ENCODE assay signal across 20 cellular contexts in genomic region chr1:218363141-218363540, GRCh38. TPM values are rescaled to one million over a fixed set of nuclear protein-coding genes. Genes with fewer than 3 reads are reported as not detected.
DNase-seq lines count a peak whose midpoint lies in the region; ATAC-seq and TF ChIP-seq lines count a peak whose summit lies in the region.
"Had no signal": no experiment of that assay in that cellular context is flagged by ENCODE, and none has a peak within 500 bp of the region (broad histone marks: within the 10 kb centered on the region; RNA-seq: fewer than 3 reads in every experiment).

No MANE protein-coding gene starts in this region.

- peaks cover 16% of the 10 kb centered on the region for H3F3A ChIP-seq in smooth muscle cell (ENCODE audit: low read depth)

- H3K36me3 ChIP-seq in Panc1 (ENCODE audit: control insufficient read depth, insufficient read depth, low read length) (peaks cover 2% of the 10 kb centered on the region; the same call in 1 of the 2 replicates), mesendoderm (ENCODE audit: control insufficient read depth, insufficient read depth, low read length) (no peaks in the 10 kb centered on the region), smooth muscle cell (ENCODE audit: low read depth) (no peaks in the 10 kb centered on the region), right lobe of liver (no peaks in the 10 kb centered on the region)
- H3K36me3 ChIP-seq: MG63 had no signal

- CTCF ChIA-PET in Panc1 (lab: Charles Lee) = no interaction called here

- H4K8ac ChIP-seq in mesendoderm (ENCODE audit: low read depth, low read length) = no peak overlapping the region

- no peak overlapping the region for H2BK5ac ChIP-seq in mesendoderm (ENCODE audit: low read length)

- no peak overlapping the region for H3K9ac ChIP-seq in mesendoderm (ENCODE audit: low read length)
- no peak overlapping the region for H3K9ac ChIP-seq in smooth muscle cell (ENCODE audit: low read depth)

- H4K20me1 ChIP-seq in smooth muscle cell (ENCODE audit: low read depth) = no peaks in the 10 kb centered on the region

- no peak overlapping the region for H2BK15ac ChIP-seq in mesendoderm (replicated peaks; ENCODE audit: low read depth)

- H3K79me2 ChIP-seq in mesendoderm (ENCODE audit: control insufficient read depth, insufficient read depth, low read length) (no peaks in the 10 kb centered on the region), smooth muscle cell (ENCODE audit: low read depth) (peaks cover 56% of the 10 kb centered on the region)

- no peak for TF ChIP-seq POLR2A in right lobe of liver (IDR thresholded peaks at IDR 0.05)

- H3K23ac ChIP-seq in mesendoderm (ENCODE audit: low read length) = no peak overlapping the region

- no peak overlapping the region for H4K5ac ChIP-seq in mesendoderm (ENCODE audit: low read length)

- intact Hi-C loops in Panc1 (cut with micrococcal nuclease; ENCODE audit: unreplicated experiment) = loop anchor here (5.0 kb wide), 2 partner anchors 99 to 704 kb away; no protein-coding TSS in a partner anchor
- intact Hi-C loops in right lobe of liver (cut with DNase I) = no loop called here

- H2AK5ac ChIP-seq in mesendoderm (ENCODE audit: low read length) = no peak overlapping the region

- BruUV-seq in Panc1 (replicated peaks; lab: Mats Ljungman, UMichigan) = no TSS peak

- H3K4me2 ChIP-seq in mesendoderm (ENCODE audit: low read length) = no peak overlapping the region
- no peak overlapping the region for H3K4me2 ChIP-seq in smooth muscle cell

- H3K27ac ChIP-seq in Panc1 (ENCODE audit: low read length) (peak overlapping the region; percentile 100), mesendoderm (ENCODE audit: low read depth, low read length) (no peak overlapping the region), smooth muscle cell (ENCODE audit: low read depth) (peak overlapping the region; percentile 70), right lobe of liver (no peak overlapping the region)
- H3K27ac ChIP-seq: C4-2B had no signal

- H3K56ac ChIP-seq in mesendoderm (ENCODE audit: low read length) = no peak overlapping the region

- TF ChIP-seq CTCF in Panc1 (IDR thresholded peaks at IDR 0.05) (no peak), smooth muscle cell (IDR thresholded peaks at IDR 0.05; ENCODE audit: borderline replicate concordance, insufficient read depth, poor library complexity, severe bottlenecking) (no peak), right lobe of liver (IDR thresholded peaks at IDR 0.05) (no peak)

- in situ Hi-C loops in Panc1 (cut with HindIII; ENCODE audit: low pct_unique_long_range_greater_than_20kb, low sequenced_read_pairs) = no loop called here

- H3K27me3 ChIP-seq in Panc1 (ENCODE audit: control insufficient read depth, insufficient read depth, low read length) (no peaks in the 10 kb centered on the region), mesendoderm (ENCODE audit: insufficient read depth, low read length, poor library complexity) (no peaks in the 10 kb centered on the region), smooth muscle cell (ENCODE audit: low read depth) (no peaks in the 10 kb centered on the region), right lobe of liver (no peaks in the 10 kb centered on the region)
- H3K27me3 ChIP-seq: MG63 had no signal

- ATAC-seq in Panc1 (no peak), right lobe of liver (no peak)
- ATAC-seq: HCT116, PC-3 had no signal

- H3K4me1 ChIP-seq in Panc1 (ENCODE audit: control insufficient read depth, insufficient read depth, low read length) (peaks cover 98% of the 10 kb centered on the region), mesendoderm (ENCODE audit: control insufficient read depth, low read depth, low read length) (no peaks in the 10 kb centered on the region), smooth muscle cell (ENCODE audit: low read depth) (peaks cover 22% of the 10 kb centered on the region), right lobe of liver (no peaks in the 10 kb centered on the region)

- no peak overlapping the region for H3K4me3 ChIP-seq in Panc1 (ENCODE audit: low read depth in 2 of 2, low read length in 2 of 2)
- H3K4me3 ChIP-seq in mesendoderm (ENCODE audit: low read length) = no peak overlapping the region
- H3K4me3 ChIP-seq in smooth muscle cell = no peak overlapping the region
- no peak overlapping the region for H3K4me3 ChIP-seq in right lobe of liver
- H3K4me3 ChIP-seq: MG63 had no signal

- peak; percentile 59 for DNase-seq in NCI-H345 treated with DMSO at 0.1 percent for 48 hours (lab: John Stamatoyannopoulos, UW; ENCODE audit: unreplicated experiment)
- no peak for DNase-seq in Panc1 (ENCODE audit: low read depth, low spot score)
- no peak for DNase-seq in mesendoderm
- DNase-seq in smooth muscle cell (lab: John Stamatoyannopoulos, UW; ENCODE audit: unreplicated experiment) = no peak
- no peak for DNase-seq in stimulated activated CD4-positive, alpha-beta T cell treated with anti-CD3 and anti-CD28 coated beads, Interleukin-4, amount 100 ng/mL, for 1 hour
- no peak for DNase-seq in hepatic stellate cell (ENCODE audit: low spot score)
- DNase-seq in right lobe of liver = no peak
- DNase-seq: AML-193, GF-D8, GOT3, Kasumi-1, MG63, NCI-H1048, NCI-H1436 treated with DMSO at 0.1 percent for 48 hours, NCI-H2029 treated with DMSO at 0.1 percent for 48 hours, NCI-H510A, NCI-H774, PC-3 had no signal

- H3K18ac ChIP-seq in mesendoderm (ENCODE audit: low read length) = peak overlapping the region; percentile 68

- H3K79me1 ChIP-seq in mesendoderm (ENCODE audit: low read length) = no peaks in the 10 kb centered on the region

- H2AFZ ChIP-seq in smooth muscle cell (ENCODE audit: low read depth) = no peak overlapping the region

- POLR2A ChIA-PET in Panc1 (lab: Charles Lee) = interaction anchor here (0.9 kb wide), 1 partner anchor 11 kb away, joined by 3 read pairs; no protein-coding TSS in a partner anchor

- H3K9me3 ChIP-seq in Panc1 (ENCODE audit: control insufficient read depth, insufficient read depth, low read depth, low read length) (no peaks in the 10 kb centered on the region), smooth muscle cell (replicated peaks; ENCODE audit: low read depth) (no peaks in the 10 kb centered on the region), right lobe of liver (no peaks in the 10 kb centered on the region)
- H3K9me3 ChIP-seq: MG63 had no signal

- WGBS in mesendoderm (ENCODE audit: extremely low coverage, insufficient coverage, low lambda C conversion rate) = no CpG with 5 or more reads among the region's 1 CpG
- WGBS in smooth muscle cell (ENCODE audit: low lambda C conversion rate) = 89% methylated on average over 1 of the region's 1 CpG
- WGBS in right lobe of liver (ENCODE audit: insufficient coverage, low coverage, low lambda C conversion rate, missing lambda C conversion rate) = 67% methylated on average over 1 of the region's 1 CpG

- no peak overlapping the region for H3K4ac ChIP-seq in mesendoderm (ENCODE audit: low read depth, low read length)

- H2BK120ac ChIP-seq in mesendoderm (ENCODE audit: low read depth, low read length) = no peak overlapping the region

RNA-seq across cellular contexts. Expression of gene TGFB2, which starts 18.0 kb away (rescaled TPM):
- total RNA-seq in Panc1 (2021; ENCODE audit: unreplicated experiment) (58.9 TPM), smooth muscle cell (63.3 and 76.5 TPM in 2 replicates), right lobe of liver (1 to 10 TPM in 1 of 6 experiments, under 1 TPM in 5; 0.18 to 2.8 (median 0.34) TPM)
- 26.8 TPM for polyA plus RNA-seq in Panc1 (2012; ENCODE audit: insufficient read length)
- 0.97 TPM for polyA plus RNA-seq in mesendoderm (2013, experiment 1 of 2)
- 0.81 TPM for polyA plus RNA-seq in mesendoderm (2013, experiment 2 of 2)
- 25.6 and 29.1 TPM in 2 replicates for polyA plus RNA-seq in smooth muscle cell

Comparison
In these comparisons a context has a peak if more than half of its experiments do, and no peak if none do; other contexts are left out.
1. H3K27ac ChIP-seq: peak in Panc1 (single experiment) and smooth muscle cell (single experiment); none in mesendoderm (single experiment) and right lobe of liver (0 of 3).
2. RNA of gene TGFB2, which starts 18.0 kb away (total RNA-seq): 63.3 to 76.5 TPM in smooth muscle cell and 58.9 TPM in Panc1 (single experiment); 0.18 to 2.8 TPM in right lobe of liver; every median in the first group is over 10 times any median in the second.